ENCODE assay signal across 23 cellular contexts in the genomic region with DNA sequence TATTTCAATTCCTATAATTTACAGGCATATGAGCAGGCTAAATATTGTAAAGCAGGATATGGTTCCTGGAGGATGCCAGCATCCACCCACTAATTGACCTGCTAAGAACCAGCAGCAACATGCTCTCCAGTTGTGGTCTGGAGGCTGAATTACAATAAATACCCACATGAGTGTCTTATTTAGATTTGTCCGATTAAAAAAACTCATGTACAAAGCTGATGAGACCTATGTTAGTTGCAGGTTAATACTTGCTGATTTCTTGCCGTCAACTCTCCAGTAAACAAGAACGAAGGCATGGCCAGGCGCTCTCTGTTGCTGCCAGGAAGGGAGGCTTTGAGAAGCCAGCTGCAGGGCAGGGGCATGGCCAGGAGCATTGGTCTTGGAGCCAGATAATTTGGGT.
"Had no signal": no experiment of that assay in that cellular context is flagged by ENCODE, and none has a peak within 500 bp of the region (broad histone marks: within the 10 kb centered on the region; RNA-seq: fewer than 3 reads in every experiment).

No MANE protein-coding gene starts in this region.

- H3K36me3 Mint-ChIP-seq: activated naive CD4-positive, alpha-beta T cell treated with anti-CD3 and anti-CD28 coated beads, Interleukin-2, amount 10 ng/mL, durations not matched to agents 7 days and 5 days; immature natural killer cell; stimulated activated memory B cell treated with anti-CD40 and anti-IgM and Interleukin-4, amounts not matched to agents 10 μg/mL and 1 μg/mL and 100 μg/mL, for 72 hours had no signal

- H3K4me1 Mint-ChIP-seq: activated naive CD4-positive, alpha-beta T cell treated with anti-CD3 and anti-CD28 coated beads, Interleukin-2, amount 10 ng/mL, durations not matched to agents 7 days and 5 days; immature natural killer cell; stimulated activated memory B cell treated with anti-CD40 and anti-IgM and Interleukin-4, amounts not matched to agents 10 μg/mL and 1 μg/mL and 100 μg/mL, for 72 hours; T-helper 17 cell had no signal

- H3K4me1 ChIP-seq: testis had no signal

- H3K9me3 Mint-ChIP-seq: activated naive CD4-positive, alpha-beta T cell treated with anti-CD3 and anti-CD28 coated beads, Interleukin-2, amount 10 ng/mL, durations not matched to agents 7 days and 5 days; stimulated activated memory B cell treated with anti-CD40 and anti-IgM and Interleukin-4, amounts not matched to agents 10 μg/mL and 1 μg/mL and 100 μg/mL, for 72 hours had no signal

- H3K27me3 Mint-ChIP-seq: activated naive CD4-positive, alpha-beta T cell treated with anti-CD3 and anti-CD28 coated beads, Interleukin-2, amount 10 ng/mL, durations not matched to agents 7 days and 5 days; stimulated activated memory B cell treated with anti-CD40 and anti-IgM and Interleukin-4, amounts not matched to agents 10 μg/mL and 1 μg/mL and 100 μg/mL, for 72 hours had no signal

- H3K4me2 ChIP-seq: hepatocyte had no signal

- H3K27ac ChIP-seq: hepatocyte, parathyroid adenoma, stomach, upper lobe of left lung had no signal

- H2AFZ ChIP-seq: hepatocyte had no signal

- H3K27me3 ChIP-seq: hepatocyte, stomach, testis, upper lobe of left lung had no signal

- ATAC-seq: activated T-cell treated with anti-CD3 and anti-CD28 coated beads, Interleukin-2, amount 50 U/mL, for 72 hours; stimulated activated memory B cell treated with anti-CD40 and anti-IgM and Interleukin-4, amounts not matched to agents 10 μg/mL and 1 μg/mL and 100 μg/mL, for 72 hours; T-helper 17 cell had no signal

- H3K36me3 ChIP-seq: left ventricle myocardium inferior, stomach, upper lobe of left lung had no signal

- H3K4me3 Mint-ChIP-seq: activated naive CD4-positive, alpha-beta T cell treated with anti-CD3 and anti-CD28 coated beads, Interleukin-2, amount 10 ng/mL, durations not matched to agents 7 days and 5 days; activated T-cell treated with anti-CD3 and anti-CD28 coated beads, Interleukin-2, amount 50 U/mL, for 72 hours; immature natural killer cell; nephron progenitor cell; stimulated activated memory B cell treated with anti-CD40 and anti-IgM and Interleukin-4, amounts not matched to agents 10 μg/mL and 1 μg/mL and 100 μg/mL, for 72 hours; T-helper 17 cell had no signal

- DNase-seq: activated CD4-positive, alpha-beta T cell treated with anti-CD3 and anti-CD28 coated beads for 4 hours; activated CD4-positive, alpha-beta T cell treated with anti-CD3 and anti-CD28 coated beads, Interleukin-2, amount 50 U/mL, for 48 hours; activated CD4-positive, CD25-positive, alpha-beta regulatory T cell; activated effector memory CD4-positive, alpha-beta T cell treated with anti-CD3 and anti-CD28 coated beads, Interleukin-2, amount 50 U/mL, for 16 hours; activated naive CD4-positive, alpha-beta T cell treated with anti-CD3 and anti-CD28 coated beads, Interleukin-2, amount 10 ng/mL, durations not matched to agents 7 days and 5 days; activated T-cell treated with anti-CD3 and anti-CD28 coated beads, Interleukin-2, amount 50 U/mL, for 72 hours; amygdala; effector CD4-positive, alpha-beta T cell; foreskin melanocyte; immature natural killer cell; left ventricle myocardium inferior; nephron progenitor cell; nucleus accumbens; small intestine; stimulated activated CD4-positive, alpha-beta T cell treated with anti-CD3 and anti-CD28 coated beads, Interleukin-15, amount 100 ng/mL, for 24 hours; stomach; SW 1271; T-helper 17 cell; testis; upper lobe of left lung had no signal

- H3K79me2 ChIP-seq: hepatocyte, parathyroid adenoma had no signal

- H3K9me3 ChIP-seq: left ventricle myocardium inferior, stomach, testis, upper lobe of left lung had no signal

- H3K9ac ChIP-seq: parathyroid adenoma had no signal

- H3K4me3 ChIP-seq: hepatocyte, left ventricle myocardium inferior, stomach, testis, upper lobe of left lung had no signal

- H3K27ac Mint-ChIP-seq: activated naive CD4-positive, alpha-beta T cell treated with anti-CD3 and anti-CD28 coated beads, Interleukin-2, amount 10 ng/mL, durations not matched to agents 7 days and 5 days; activated T-cell treated with anti-CD3 and anti-CD28 coated beads, Interleukin-2, amount 50 U/mL, for 72 hours; immature natural killer cell; nephron progenitor cell; stimulated activated memory B cell treated with anti-CD40 and anti-IgM and Interleukin-4, amounts not matched to agents 10 μg/mL and 1 μg/mL and 100 μg/mL, for 72 hours; T-helper 17 cell had no signal
